Comparison of ENCODE assay signal across 8 cellular contexts in the genomic region with DNA sequence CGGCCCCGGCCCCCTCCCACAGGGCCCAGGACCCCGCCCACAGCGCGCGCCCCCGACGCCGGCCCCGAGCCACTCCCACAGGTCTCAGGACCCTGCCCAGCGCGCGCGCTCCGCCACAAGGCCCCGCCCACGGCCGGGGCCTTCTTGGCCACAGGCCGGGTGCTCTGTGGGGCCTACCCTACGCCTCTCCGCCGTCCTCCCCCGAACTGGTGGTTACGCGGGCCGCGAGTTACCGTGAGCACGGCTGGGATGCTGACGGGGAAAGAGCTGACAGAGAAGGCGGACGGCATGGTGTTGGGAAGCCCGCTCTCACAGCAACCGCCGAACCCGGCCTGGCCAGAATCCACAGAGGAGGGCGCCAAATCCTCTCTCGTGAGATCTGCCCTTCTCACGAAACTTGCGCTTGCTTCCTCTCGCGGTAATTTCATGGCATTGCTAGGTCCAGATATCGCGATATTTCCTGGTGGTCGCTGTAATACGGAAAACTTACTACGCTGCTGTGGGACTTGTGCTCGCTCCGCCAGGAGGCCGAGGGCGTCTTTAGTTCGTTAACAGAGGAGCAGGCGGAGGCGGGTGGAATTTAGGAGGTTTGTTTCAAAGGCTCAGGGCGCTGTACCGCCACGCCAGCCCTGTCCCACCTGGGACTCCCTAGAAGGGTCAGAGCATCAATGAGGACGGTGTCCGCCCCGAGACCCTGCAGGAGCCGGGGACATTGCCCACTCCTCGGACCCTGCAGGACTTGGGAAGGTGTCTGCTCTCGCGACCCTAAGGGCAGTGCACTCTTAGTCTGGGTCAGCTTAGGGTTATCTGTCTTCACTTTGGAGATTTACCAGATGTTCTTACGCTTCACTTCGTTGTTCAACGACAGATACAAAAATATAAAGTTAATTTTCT. TPM values are rescaled to one million over a fixed set of nuclear protein-coding genes. Genes with fewer than 3 reads are reported as not detected.
A peak's percentile ranks its signal among the peaks of the same experiment; 100 is the strongest.
DNase-seq lines count a peak whose midpoint lies in the region; ATAC-seq lines count a peak whose summit lies in the region.

A gene (minus strand): TSS at position 351 of the 894 bp plus-strand sequence. CDS start 61 bp downstream, at position 290.

- DNase-seq in COLO668 (lab: John Stamatoyannopoulos, UW; ENCODE audit: unreplicated experiment): peak; percentile 100
- DNase-seq in NCI-H748 treated with DMSO at 0.1 percent for 48 hours (lab: John Stamatoyannopoulos, UW): peak; percentile 95
- peak; percentile 96 for DNase-seq in activated CD4-positive, alpha-beta T cell treated with anti-CD3 and anti-CD28 coated beads, Interleukin-2, amount 50 U/mL, for 1 hour
- peak; percentile 87 for DNase-seq in effector CD4-positive, alpha-beta T cell
- DNase-seq in lung microvascular endothelial cell (ENCODE audit: low read depth in 2 of 2): peak; percentile 99
- peak; percentile 91 to 94 for DNase-seq in stimulated activated CD8-positive, alpha-beta memory T cell treated with anti-CD3 and anti-CD28 coated beads, Interleukin-2, amount 100 ng/mL, for 48 hours (ENCODE audit: low read depth in 2 of 2)

- peak; percentile 56 for ATAC-seq in GM19397 (IDR thresholded peaks at IDR 0.05; ENCODE audit: unreplicated experiment)
- peak; percentile 53 for ATAC-seq in HG03565 (IDR thresholded peaks at IDR 0.05; ENCODE audit: unreplicated experiment)

RNA-seq across cellular contexts. Expression of the gene that starts here (rescaled TPM):
- 10.0 and 10.3 TPM in 2 replicates for total RNA-seq in lung microvascular endothelial cell

Comparison
In these comparisons a context has a peak if more than half of its experiments do, and no peak if none do; other contexts are left out.
1. Peak in every context shown above with its lines: DNase-seq and ATAC-seq.